Comparison of ENCODE assay signal across 1 cellular context in the genomic region with DNA sequence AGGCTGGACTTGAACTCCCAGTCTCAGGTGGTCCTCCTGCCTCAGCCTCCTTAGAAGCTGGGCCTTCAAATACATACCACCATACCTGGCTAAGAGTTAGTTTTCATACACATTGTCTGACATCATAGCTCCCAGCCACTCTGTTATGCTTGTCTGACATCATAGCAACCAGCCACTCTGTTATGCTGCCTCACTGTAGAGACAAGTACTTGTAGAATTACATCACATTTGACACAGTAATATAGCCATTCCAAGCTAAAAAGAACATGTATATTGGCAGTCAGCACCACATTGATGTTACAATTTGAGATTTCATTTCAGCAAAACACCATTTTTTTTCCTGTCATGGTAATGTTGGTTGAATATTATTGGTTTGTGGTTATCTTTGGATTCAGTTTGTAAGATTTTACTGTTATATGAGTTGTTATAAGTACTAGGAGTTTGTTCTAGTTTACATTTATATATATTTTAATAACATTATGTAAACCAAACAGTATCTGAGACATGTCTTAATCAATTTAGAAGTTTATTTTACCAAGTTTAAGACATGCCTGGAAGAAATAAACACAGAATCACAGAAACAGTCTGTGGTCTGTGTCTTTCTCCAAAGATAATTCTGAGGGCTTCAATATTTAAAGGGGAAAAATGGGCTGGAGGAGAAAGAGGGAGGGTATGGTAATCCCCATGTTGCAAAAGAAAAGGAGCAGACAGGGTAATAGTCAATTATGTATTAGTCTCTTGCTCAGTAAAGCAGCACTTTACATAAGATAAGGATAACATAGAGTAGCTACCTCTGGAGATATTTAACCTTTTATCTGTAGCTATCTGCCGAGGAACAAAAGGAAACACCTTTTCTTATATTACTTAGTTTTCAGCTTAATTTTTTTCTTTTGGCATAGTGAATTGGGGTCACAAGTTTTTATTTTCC.
A peak's percentile ranks its signal among the peaks of the same experiment; 100 is the strongest.
TF ChIP-seq lines count a peak whose summit lies in the region.

No MANE protein-coding gene starts in this region.

TF ChIP-seq in K562, 482 proteins besides CTCF, POLR2A, EP300 and RAD21 (continued from another document):
- TF ChIP-seq RUNX1 (IDR thresholded peaks at IDR 0.05; ENCODE audit: low read depth) (no peak), CREB1 (IDR thresholded peaks at IDR 0.05) (peak; percentile 79), CREB1 (CRISPR knock-in tag; IDR thresholded peaks at IDR 0.05) (peak; percentile 72; the same call in 1 of the 2 replicates), CREM (IDR thresholded peaks at IDR 0.05; ENCODE audit: low read depth) (peak; percentile 69)
- TF ChIP-seq, protein P1, sequence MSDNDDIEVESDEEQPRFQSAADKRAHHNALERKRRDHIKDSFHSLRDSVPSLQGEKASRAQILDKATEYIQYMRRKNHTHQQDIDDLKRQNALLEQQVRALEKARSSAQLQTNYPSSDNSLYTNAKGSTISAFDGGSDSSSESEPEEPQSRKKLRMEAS (CRISPR knock-in tag; IDR thresholded peaks at IDR 0.05), result no peak
- TF ChIP-seq, protein P2, sequence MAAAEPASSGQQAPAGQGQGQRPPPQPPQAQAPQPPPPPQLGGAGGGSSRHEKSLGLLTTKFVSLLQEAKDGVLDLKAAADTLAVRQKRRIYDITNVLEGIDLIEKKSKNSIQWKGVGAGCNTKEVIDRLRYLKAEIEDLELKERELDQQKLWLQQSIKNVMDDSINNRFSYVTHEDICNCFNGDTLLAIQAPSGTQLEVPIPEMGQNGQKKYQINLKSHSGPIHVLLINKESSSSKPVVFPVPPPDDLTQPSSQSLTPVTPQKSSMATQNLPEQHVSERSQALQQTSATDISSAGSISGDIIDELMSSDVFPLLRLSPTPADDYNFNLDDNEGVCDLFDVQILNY (CRISPR knock-in tag; IDR thresholded peaks at IDR 0.05), result no peak
